Comparison of ENCODE assay signal across 8 cellular contexts in genomic region chr1:171251741-171252300, GRCh38. TPM values are rescaled to one million over a fixed set of nuclear protein-coding genes. Genes with fewer than 3 reads are reported as not detected.
A peak's percentile ranks its signal among the peaks of the same experiment; 100 is the strongest.
DNase-seq lines count a peak whose midpoint lies in the region; ATAC-seq and TF ChIP-seq lines count a peak whose summit lies in the region.

No MANE protein-coding gene starts in this region.

- H3K27me3 ChIP-seq in HUES48 (ENCODE audit: control insufficient read depth, insufficient read depth, low read length) = peaks cover 3% of the 10 kb centered on the region; the same call in 1 of the 2 replicates

- no peaks in the 10 kb centered on the region for H3K9me3 ChIP-seq in HUES48 (ENCODE audit: control insufficient read depth, insufficient read depth, low read length)

- peaks cover 10% of the 10 kb centered on the region for H3K4me1 Mint-ChIP-seq in T-helper 2 cell treated with Interferon-gamma antibody and Interleukin-4, amounts not matched to agents 5 μg/mL and 100 μg/mL, for 36 hours (ENCODE audit: low read depth)
- peaks cover 5 to 11% of the 10 kb centered on the region in 2 donors for H3K4me1 Mint-ChIP-seq in natural killer cell

- no peaks in the 10 kb centered on the region for H3K36me3 Mint-ChIP-seq in T-helper 2 cell treated with Interferon-gamma antibody and Interleukin-4, amounts not matched to agents 5 μg/mL and 100 μg/mL, for 36 hours (ENCODE audit: low read depth)
- H3K36me3 Mint-ChIP-seq in natural killer cell = no peaks in the 10 kb centered on the region

- intact Hi-C loops in natural killer cell (cut with micrococcal nuclease) = no loop called here

- peaks cover 6% of the 10 kb centered on the region for H3K4me1 ChIP-seq in HUES48 (ENCODE audit: control insufficient read depth, insufficient read depth, low read length)

- peak overlapping the region; percentile 86 for H3K4me3 Mint-ChIP-seq in T-helper 2 cell treated with Interferon-gamma antibody and Interleukin-4, amounts not matched to agents 5 μg/mL and 100 μg/mL, for 36 hours
- H3K4me3 Mint-ChIP-seq in natural killer cell = peak overlapping the region; percentile 61

- H3K27ac Mint-ChIP-seq in T-helper 2 cell treated with Interferon-gamma antibody and Interleukin-4, amounts not matched to agents 5 μg/mL and 100 μg/mL, for 36 hours = no peak overlapping the region
- H3K27ac Mint-ChIP-seq in natural killer cell = no peak overlapping the region

- TF ChIP-seq CTCF in natural killer cell (IDR thresholded peaks at IDR 0.05) = no peak

- DNase-seq in AG08396 (ENCODE audit: low spot score) = peak; percentile 22
- no peak for DNase-seq in T-helper 2 cell treated with Interferon-gamma antibody and Interleukin-4, amounts not matched to agents 5 μg/mL and 100 μg/mL, for 36 hours (ENCODE audit: low spot score)
- no peak for DNase-seq in natural killer cell
- DNase-seq in NCI-H510A treated with DMSO at 0.1 percent for 48 hours (lab: John Stamatoyannopoulos, UW) = no peak

- H3K9ac ChIP-seq in HUES48 (ENCODE audit: low read depth, low read length) = no peak overlapping the region

- no peaks in the 10 kb centered on the region for H3K9me3 Mint-ChIP-seq in T-helper 2 cell treated with Interferon-gamma antibody and Interleukin-4, amounts not matched to agents 5 μg/mL and 100 μg/mL, for 36 hours
- no peaks in the 10 kb centered on the region for H3K9me3 Mint-ChIP-seq in natural killer cell

- ATAC-seq in GM18502 (IDR thresholded peaks at IDR 0.05; ENCODE audit: poor library complexity, unreplicated experiment) = peak; percentile 36
- ATAC-seq in esophagus mucosa = peak; percentile 33
- peak in 1 of 3 donors; percentile 30 for ATAC-seq in natural killer cell
- ATAC-seq in HG03571 (IDR thresholded peaks at IDR 0.05; ENCODE audit: unreplicated experiment) = no peak

- no peak overlapping the region for H3K27ac ChIP-seq in HUES48 (ENCODE audit: low read depth, low read length)

- peak overlapping the region; percentile 72 for H3K4me3 ChIP-seq in HUES48 (ENCODE audit: low read depth, low read length)

- no peaks in the 10 kb centered on the region for H3K36me3 ChIP-seq in HUES48 (ENCODE audit: control insufficient read depth, insufficient read depth, low read length)

- peaks cover 55% of the 10 kb centered on the region for H3K27me3 Mint-ChIP-seq in T-helper 2 cell treated with Interferon-gamma antibody and Interleukin-4, amounts not matched to agents 5 μg/mL and 100 μg/mL, for 36 hours (ENCODE audit: low read depth)
- peaks cover 36 to 38% of the 10 kb centered on the region in 2 donors for H3K27me3 Mint-ChIP-seq in natural killer cell (ENCODE audit: low read depth in 2 of 2)

RNA-seq across cellular contexts. Expression of gene FMO1, which starts 3.5 kb away (rescaled TPM):
- 1.8 TPM for total RNA-seq in esophagus mucosa
- total RNA-seq in natural killer cell = not detected
